ENCODE assay signal across 22 cellular contexts in the genomic region with DNA sequence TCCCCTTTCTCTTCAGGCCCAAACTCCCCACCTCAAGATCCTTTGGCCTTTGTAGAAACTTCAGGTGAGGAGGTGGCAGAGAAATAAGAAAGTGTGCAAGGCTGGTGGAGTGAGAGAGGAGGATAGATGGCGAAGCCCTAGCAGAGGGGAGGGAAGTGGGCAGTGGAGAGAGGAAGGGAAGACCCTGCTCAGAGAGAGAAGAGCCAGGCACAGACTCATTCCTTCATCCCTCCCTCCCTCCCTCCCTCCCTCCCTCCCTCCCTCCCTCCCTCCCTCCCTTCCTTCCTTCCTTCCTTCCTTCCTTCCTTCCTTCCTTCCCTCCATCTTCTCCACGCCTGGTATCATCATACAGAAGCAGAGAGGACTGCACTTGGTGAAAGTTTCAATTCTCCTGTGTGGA. TPM values are rescaled to one million over a fixed set of nuclear protein-coding genes. Genes with fewer than 3 reads are reported as not detected.
A peak's percentile ranks its signal among the peaks of the same experiment; 100 is the strongest.
DNase-seq lines count a peak whose midpoint lies in the region; ATAC-seq and TF ChIP-seq lines count a peak whose summit lies in the region.
"Had no signal": no experiment of that assay in that cellular context is flagged by ENCODE, and none has a peak within 500 bp of the region (broad histone marks: within the 10 kb centered on the region; RNA-seq: fewer than 3 reads in every experiment).

No MANE protein-coding gene starts in this region.

- POLR2A ChIA-PET in HEK293 (lab: Yijun Ruan, JAX): no interaction called here

- no peak for ATAC-seq in GM19467 (IDR thresholded peaks at IDR 0.05; ENCODE audit: unreplicated experiment)

- H3K4me2 ChIP-seq in BLaER1: peak overlapping the region; percentile 99

- H4K20me1 ChIP-seq in BLaER1: no peaks in the 10 kb centered on the region

- no peaks in the 10 kb centered on the region for H3K36me3 Mint-ChIP-seq in endothelial cell (ENCODE audit: low read depth, unreplicated experiment)
- H3K36me3 Mint-ChIP-seq in neural crest cell (ENCODE audit: low read depth): no peaks in the 10 kb centered on the region

- TF ChIP-seq CTCF in HEK293 (tag by site-specific recombination; IDR thresholded peaks at IDR 0.05): no peak
- TF ChIP-seq CTCF in endothelial cell (IDR thresholded peaks at IDR 0.05; ENCODE audit: unreplicated experiment): no peak
- no peak for TF ChIP-seq CTCF in neural crest cell (conservative IDR thresholded peaks at IDR 0.05)

- CTCF ChIA-PET in HEK293 (lab: Yijun Ruan, JAX): interaction anchor here (0.8 to 8.9 kb wide), 10 partner anchors 8 to 139 kb away, joined by 3 to 140 read pairs (median 8); partner anchors contain the start of genes RTN4RL2 and SLC43A1

- peak overlapping the region; percentile 89; the same call in 1 of the 2 replicates for H3K9ac ChIP-seq in BLaER1

- peaks cover 26% of the 10 kb centered on the region for H3K27me3 Mint-ChIP-seq in endothelial cell (ENCODE audit: unreplicated experiment)
- H3K27me3 Mint-ChIP-seq in neural crest cell (ENCODE audit: low read depth): peaks cover 71% of the 10 kb centered on the region

- peaks cover 5% of the 10 kb centered on the region; the same call in 1 of the 2 replicates for H3K27me3 ChIP-seq in BLaER1
- H3K27me3 ChIP-seq: Peyer's patch had no signal

- DNase-seq in endothelial cell (ENCODE audit: low spot score) (no peak), neural crest cell (ENCODE audit: low read depth, low spot score) (no peak), posterior cingulate gyrus (no peak), retina (no peak)
- DNase-seq: Caco-2; CD4-positive, alpha-beta memory T cell; DMS 273 treated with DMSO at 0.1 percent for 48 hours; DMS79 treated with DMSO at 0.1 percent for 48 hours; MG63; NCI-H1048; NCI-H1417 treated with DMSO at 0.1 percent for 48 hours; NCI-H187 treated with DMSO at 0.1 percent for 48 hours; NCI-H2227 treated with DMSO at 0.1 percent for 48 hours; NCI-H510A; NK-92 treated with Interleukin-12 subunit alpha and Interleukin-12 subunit beta, amount 100 ng/mL, for 24 hours; Peyer's patch had no signal

- peaks cover 15% of the 10 kb centered on the region for H3K36me3 ChIP-seq in BLaER1
- H3K36me3 ChIP-seq in HEK293 (ENCODE audit: control insufficient read depth in 2 of 2, insufficient read depth in 1 of 2, low read length in 2 of 2): peaks cover 0 to 18% of the 10 kb centered on the region in 2 experiments; a peak in 1 of 3 replicates
- H3K36me3 ChIP-seq: MG63 had no signal

- no peaks in the 10 kb centered on the region for H3K9me3 Mint-ChIP-seq in endothelial cell (ENCODE audit: unreplicated experiment)
- H3K9me3 Mint-ChIP-seq in neural crest cell: no peaks in the 10 kb centered on the region
- H3K9me3 Mint-ChIP-seq: CD4-positive, alpha-beta memory T cell had no signal

- peaks cover 11% of the 10 kb centered on the region for H3K4me1 Mint-ChIP-seq in endothelial cell (ENCODE audit: unreplicated experiment)
- H3K4me1 Mint-ChIP-seq in neural crest cell: peaks cover 29% of the 10 kb centered on the region

- H3K9me3 ChIP-seq in BLaER1 (no peaks in the 10 kb centered on the region), HEK293 (ENCODE audit: control insufficient read depth, insufficient read depth, low read depth, low read length) (no peaks in the 10 kb centered on the region)
- H3K9me3 ChIP-seq: Caco-2, MG63, Peyer's patch had no signal

- H3K27ac ChIP-seq in BLaER1 (peak overlapping the region; percentile 37), HEK293 (ENCODE audit: extremely low read depth, low read depth, low read length) (no peak overlapping the region)
- H3K27ac ChIP-seq: Peyer's patch had no signal

- H3K4me1 ChIP-seq in BLaER1: peaks cover 92% of the 10 kb centered on the region
- H3K4me1 ChIP-seq in HEK293 (ENCODE audit: control insufficient read depth, insufficient read depth, low read length): no peaks in the 10 kb centered on the region; the same call in 1 of the 2 replicates

- H3K4me3 ChIP-seq in BLaER1: peak overlapping the region; percentile 71; the same call in 1 of the 2 replicates
- no peak overlapping the region for H3K4me3 ChIP-seq in HEK293 (ENCODE audit: low read depth, low read length)
- H3K4me3 ChIP-seq: K562, MG63, Peyer's patch had no signal

- intact Hi-C loops in posterior cingulate gyrus (cut with DNase I): no loop called here

- peak overlapping the region; percentile 18 for H3K4me3 Mint-ChIP-seq in endothelial cell (ENCODE audit: unreplicated experiment)
- peak overlapping the region; percentile 76 for H3K4me3 Mint-ChIP-seq in neural crest cell

- H3K27ac Mint-ChIP-seq in endothelial cell (ENCODE audit: unreplicated experiment) (no peak overlapping the region), neural crest cell (ENCODE audit: unreplicated experiment) (no peak overlapping the region)

TF ChIP-seq in HEK293, 187 proteins besides CTCF, POLR2A, EP300 and RAD21:
- TF ChIP-seq ZNF138 (tag by site-specific recombination; IDR thresholded peaks at IDR 0.05; ENCODE audit: borderline replicate concordance) (no peak), ZNF366 (tag by site-specific recombination; conservative IDR thresholded peaks at IDR 0.05) (peak; percentile 61)
TF ChIP-seq in HEK293: peak in this region for 1.

RNA-seq across cellular contexts. Expression of gene RTN4RL2, which starts 21.0 kb away (rescaled TPM):
- total RNA-seq in endothelial cell (ENCODE audit: unreplicated experiment) (0.62 TPM), neural crest cell (2.4 and 3.4 TPM in 2 replicates)

RNA-seq across cellular contexts. Expression of gene SLC43A1, which starts 34.2 kb away (rescaled TPM):
- 10.4 TPM for total RNA-seq in endothelial cell (ENCODE audit: unreplicated experiment)
- total RNA-seq in neural crest cell: 4.5 and 4.7 TPM in 2 replicates

RNA-seq across cellular contexts. Expression of gene TIMM10, which starts 49.2 kb away (rescaled TPM):
- total RNA-seq in endothelial cell (ENCODE audit: unreplicated experiment): 60.2 TPM
- total RNA-seq in neural crest cell: 103 and 108 TPM in 2 replicates

RNA-seq across cellular contexts. Expression of gene SLC43A3, which starts 54.4 kb away (rescaled TPM):
- 17.5 TPM for total RNA-seq in endothelial cell (ENCODE audit: unreplicated experiment)
- 52.9 and 53.7 TPM in 2 replicates for total RNA-seq in neural crest cell
- total RNA-seq: Caco-2 had no signal

RNA-seq across cellular contexts. Expression of gene SMTNL1, which starts 56.1 kb away (rescaled TPM):
- total RNA-seq in endothelial cell (ENCODE audit: unreplicated experiment) (45.2 TPM), neural crest cell (not detected in 2 replicates)
- total RNA-seq: A673; CD4-positive, alpha-beta memory T cell; K562; LHCN-M2; Peyer's patch had no signal
